In the genomic region with DNA sequence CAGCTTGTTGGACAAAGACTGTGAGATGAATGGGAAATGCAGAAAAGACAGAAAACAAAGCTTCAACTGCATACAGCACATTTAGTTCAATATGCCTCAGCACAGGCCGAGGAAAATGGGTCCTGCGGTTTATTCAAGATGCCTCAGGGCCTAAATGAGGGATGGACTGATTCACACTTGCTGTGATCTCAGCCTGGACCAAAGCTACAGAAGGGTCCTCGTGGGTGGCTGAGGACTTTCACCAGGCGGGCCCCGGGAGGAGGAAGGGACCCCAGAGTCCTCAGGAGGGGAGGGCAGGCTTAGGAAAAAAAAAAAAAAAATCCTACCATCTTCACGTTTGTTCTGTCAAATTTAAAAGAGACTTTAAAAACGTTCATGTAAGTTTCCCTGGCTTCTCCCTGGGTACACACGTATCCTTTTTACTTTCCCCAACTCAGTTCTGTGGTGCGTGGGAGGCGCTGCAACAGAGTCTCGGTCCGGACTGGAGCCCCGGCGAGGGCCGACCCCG, we compare ENCODE assay signal across 1 cellular context.
TF ChIP-seq lines count a peak whose summit lies in the region.

No MANE protein-coding gene starts in this region.

TF ChIP-seq in H1, 55 proteins besides CTCF, POLR2A, EP300 and RAD21 (continued from another document):
- TF ChIP-seq, protein P1, sequence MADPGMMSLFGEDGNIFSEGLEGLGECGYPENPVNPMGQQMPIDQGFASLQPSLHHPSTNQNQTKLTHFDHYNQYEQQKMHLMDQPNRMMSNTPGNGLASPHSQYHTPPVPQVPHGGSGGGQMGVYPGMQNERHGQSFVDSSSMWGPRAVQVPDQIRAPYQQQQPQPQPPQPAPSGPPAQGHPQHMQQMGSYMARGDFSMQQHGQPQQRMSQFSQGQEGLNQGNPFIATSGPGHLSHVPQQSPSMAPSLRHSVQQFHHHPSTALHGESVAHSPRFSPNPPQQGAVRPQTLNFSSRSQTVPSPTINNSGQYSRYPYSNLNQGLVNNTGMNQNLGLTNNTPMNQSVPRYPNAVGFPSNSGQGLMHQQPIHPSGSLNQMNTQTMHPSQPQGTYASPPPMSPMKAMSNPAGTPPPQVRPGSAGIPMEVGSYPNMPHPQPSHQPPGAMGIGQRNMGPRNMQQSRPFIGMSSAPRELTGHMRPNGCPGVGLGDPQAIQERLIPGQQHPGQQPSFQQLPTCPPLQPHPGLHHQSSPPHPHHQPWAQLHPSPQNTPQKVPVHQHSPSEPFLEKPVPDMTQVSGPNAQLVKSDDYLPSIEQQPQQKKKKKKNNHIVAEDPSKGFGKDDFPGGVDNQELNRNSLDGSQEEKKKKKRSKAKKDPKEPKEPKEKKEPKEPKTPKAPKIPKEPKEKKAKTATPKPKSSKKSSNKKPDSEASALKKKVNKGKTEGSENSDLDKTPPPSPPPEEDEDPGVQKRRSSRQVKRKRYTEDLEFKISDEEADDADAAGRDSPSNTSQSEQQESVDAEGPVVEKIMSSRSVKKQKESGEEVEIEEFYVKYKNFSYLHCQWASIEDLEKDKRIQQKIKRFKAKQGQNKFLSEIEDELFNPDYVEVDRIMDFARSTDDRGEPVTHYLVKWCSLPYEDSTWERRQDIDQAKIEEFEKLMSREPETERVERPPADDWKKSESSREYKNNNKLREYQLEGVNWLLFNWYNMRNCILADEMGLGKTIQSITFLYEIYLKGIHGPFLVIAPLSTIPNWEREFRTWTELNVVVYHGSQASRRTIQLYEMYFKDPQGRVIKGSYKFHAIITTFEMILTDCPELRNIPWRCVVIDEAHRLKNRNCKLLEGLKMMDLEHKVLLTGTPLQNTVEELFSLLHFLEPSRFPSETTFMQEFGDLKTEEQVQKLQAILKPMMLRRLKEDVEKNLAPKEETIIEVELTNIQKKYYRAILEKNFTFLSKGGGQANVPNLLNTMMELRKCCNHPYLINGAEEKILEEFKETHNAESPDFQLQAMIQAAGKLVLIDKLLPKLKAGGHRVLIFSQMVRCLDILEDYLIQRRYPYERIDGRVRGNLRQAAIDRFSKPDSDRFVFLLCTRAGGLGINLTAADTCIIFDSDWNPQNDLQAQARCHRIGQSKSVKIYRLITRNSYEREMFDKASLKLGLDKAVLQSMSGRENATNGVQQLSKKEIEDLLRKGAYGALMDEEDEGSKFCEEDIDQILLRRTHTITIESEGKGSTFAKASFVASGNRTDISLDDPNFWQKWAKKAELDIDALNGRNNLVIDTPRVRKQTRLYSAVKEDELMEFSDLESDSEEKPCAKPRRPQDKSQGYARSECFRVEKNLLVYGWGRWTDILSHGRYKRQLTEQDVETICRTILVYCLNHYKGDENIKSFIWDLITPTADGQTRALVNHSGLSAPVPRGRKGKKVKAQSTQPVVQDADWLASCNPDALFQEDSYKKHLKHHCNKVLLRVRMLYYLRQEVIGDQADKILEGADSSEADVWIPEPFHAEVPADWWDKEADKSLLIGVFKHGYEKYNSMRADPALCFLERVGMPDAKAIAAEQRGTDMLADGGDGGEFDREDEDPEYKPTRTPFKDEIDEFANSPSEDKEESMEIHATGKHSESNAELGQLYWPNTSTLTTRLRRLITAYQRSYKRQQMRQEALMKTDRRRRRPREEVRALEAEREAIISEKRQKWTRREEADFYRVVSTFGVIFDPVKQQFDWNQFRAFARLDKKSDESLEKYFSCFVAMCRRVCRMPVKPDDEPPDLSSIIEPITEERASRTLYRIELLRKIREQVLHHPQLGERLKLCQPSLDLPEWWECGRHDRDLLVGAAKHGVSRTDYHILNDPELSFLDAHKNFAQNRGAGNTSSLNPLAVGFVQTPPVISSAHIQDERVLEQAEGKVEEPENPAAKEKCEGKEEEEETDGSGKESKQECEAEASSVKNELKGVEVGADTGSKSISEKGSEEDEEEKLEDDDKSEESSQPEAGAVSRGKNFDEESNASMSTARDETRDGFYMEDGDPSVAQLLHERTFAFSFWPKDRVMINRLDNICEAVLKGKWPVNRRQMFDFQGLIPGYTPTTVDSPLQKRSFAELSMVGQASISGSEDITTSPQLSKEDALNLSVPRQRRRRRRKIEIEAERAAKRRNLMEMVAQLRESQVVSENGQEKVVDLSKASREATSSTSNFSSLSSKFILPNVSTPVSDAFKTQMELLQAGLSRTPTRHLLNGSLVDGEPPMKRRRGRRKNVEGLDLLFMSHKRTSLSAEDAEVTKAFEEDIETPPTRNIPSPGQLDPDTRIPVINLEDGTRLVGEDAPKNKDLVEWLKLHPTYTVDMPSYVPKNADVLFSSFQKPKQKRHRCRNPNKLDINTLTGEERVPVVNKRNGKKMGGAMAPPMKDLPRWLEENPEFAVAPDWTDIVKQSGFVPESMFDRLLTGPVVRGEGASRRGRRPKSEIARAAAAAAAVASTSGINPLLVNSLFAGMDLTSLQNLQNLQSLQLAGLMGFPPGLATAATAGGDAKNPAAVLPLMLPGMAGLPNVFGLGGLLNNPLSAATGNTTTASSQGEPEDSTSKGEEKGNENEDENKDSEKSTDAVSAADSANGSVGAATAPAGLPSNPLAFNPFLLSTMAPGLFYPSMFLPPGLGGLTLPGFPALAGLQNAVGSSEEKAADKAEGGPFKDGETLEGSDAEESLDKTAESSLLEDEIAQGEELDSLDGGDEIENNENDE (IDR thresholded peaks at IDR 0.05; ENCODE audit: insufficient replicate concordance, low read length): no peak
- TF ChIP-seq NRF1 (IDR thresholded peaks at IDR 0.05; ENCODE audit: low read depth, low read length): no peak
- no peak for TF ChIP-seq EZH2 (IDR thresholded peaks at IDR 0.05; ENCODE audit: low read depth, low read length, severe bottlenecking)
- TF ChIP-seq BRCA1 (IDR thresholded peaks at IDR 0.05; ENCODE audit: low read depth, low read length): no peak
- TF ChIP-seq KDM1A (IDR thresholded peaks at IDR 0.05; ENCODE audit: borderline replicate concordance, low read length): no peak
- TF ChIP-seq KDM5A (IDR thresholded peaks at IDR 0.05; ENCODE audit: low read length): no peak
- TF ChIP-seq CBX8 (IDR thresholded peaks at IDR 0.05; ENCODE audit: borderline replicate concordance, low read depth, low read length): no peak
- no peak for TF ChIP-seq EGR1 (IDR thresholded peaks at IDR 0.05; ENCODE audit: borderline replicate concordance, low read depth, low read length)
- no peak for TF ChIP-seq YY1 (IDR thresholded peaks at IDR 0.05; ENCODE audit: low read depth, low read length)
- TF ChIP-seq TAF7 (optimal IDR thresholded peaks at IDR 0.05; ENCODE audit: borderline replicate concordance, low read depth, low read length): no peak
- no peak for TF ChIP-seq CREB1 (IDR thresholded peaks at IDR 0.05)
